12 cellular contexts compared by ENCODE assay signal in the genomic region with DNA sequence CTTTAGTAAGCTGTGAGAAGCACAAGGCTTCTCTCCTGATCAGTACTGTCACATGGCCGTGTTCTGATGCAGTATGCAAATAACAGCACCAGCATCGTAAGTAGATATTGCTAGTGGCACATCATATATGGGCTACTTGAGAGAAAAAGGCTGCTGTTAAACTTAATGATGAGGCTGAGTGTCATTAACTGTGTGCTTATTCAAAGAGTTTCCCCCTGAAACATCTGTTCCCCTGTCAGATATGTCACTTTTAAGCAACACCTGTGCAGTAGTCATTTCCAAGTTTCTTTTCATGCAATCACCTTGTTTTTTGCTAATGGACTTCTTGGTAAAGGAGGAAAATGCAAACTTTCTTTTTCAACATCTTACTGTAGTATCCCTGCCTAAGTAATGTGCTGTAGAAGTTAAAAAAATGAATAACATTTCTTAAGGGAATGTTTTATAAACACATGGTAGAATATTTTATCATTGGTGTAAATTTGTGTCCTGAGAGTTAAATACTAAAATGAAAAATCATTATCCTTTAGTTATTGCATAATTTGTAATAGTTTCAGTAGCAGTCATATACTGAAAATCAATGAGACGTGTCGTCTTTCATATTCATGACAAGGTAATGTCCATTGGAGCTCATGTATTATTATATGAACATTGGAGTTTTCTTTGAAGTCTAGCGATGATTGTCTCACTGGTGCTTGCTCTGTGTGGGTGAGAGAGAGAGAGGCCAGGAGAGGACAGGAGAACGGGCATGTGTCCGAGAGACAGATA.
DNase-seq lines count a peak whose midpoint lies in the region; ATAC-seq and TF ChIP-seq lines count a peak whose summit lies in the region.
"Had no signal": no experiment of that assay in that cellular context is flagged by ENCODE, and none has a peak within 500 bp of the region (broad histone marks: within the 10 kb centered on the region; RNA-seq: fewer than 3 reads in every experiment).

No MANE protein-coding gene starts in this region.

- ATAC-seq in GM19328 (IDR thresholded peaks at IDR 0.05; ENCODE audit: unreplicated experiment) (peak; percentile 78), HG02798 (IDR thresholded peaks at IDR 0.05; ENCODE audit: poor library complexity, unreplicated experiment) (peak; percentile 94), HG03558 (IDR thresholded peaks at IDR 0.05; ENCODE audit: extremely low read depth, unreplicated experiment) (peak; percentile 94), right cardiac atrium (no peak)

- no peaks in the 10 kb centered on the region for H3K4me1 Mint-ChIP-seq in activated T-helper 2 cell treated with anti-CD3 and anti-CD28 coated beads, Interferon-gamma antibody, Interleukin-2, Interleukin-4, amounts not matched to agents 10 μg/mL and 5 μg/mL and 100 μg/mL, durations not matched to agents 14 hours and 24 hours and 36 hours (ENCODE audit: low read depth)
- H3K4me1 Mint-ChIP-seq: nephron had no signal

- H3K36me3 ChIP-seq in effector memory CD4-positive, alpha-beta T cell (ENCODE audit: control insufficient read depth, insufficient read depth, low read length): no peaks in the 10 kb centered on the region

- H3K4me1 ChIP-seq in right cardiac atrium (ENCODE audit: control insufficient read depth, insufficient read depth, low read length): no peaks in the 10 kb centered on the region
- H3K4me1 ChIP-seq in effector memory CD4-positive, alpha-beta T cell (ENCODE audit: control insufficient read depth, insufficient read depth, low read length, poor library complexity, severe bottlenecking): no peaks in the 10 kb centered on the region

- peaks cover 26% of the 10 kb centered on the region for H3K9me3 Mint-ChIP-seq in activated T-helper 2 cell treated with anti-CD3 and anti-CD28 coated beads, Interferon-gamma antibody, Interleukin-2, Interleukin-4, amounts not matched to agents 10 μg/mL and 5 μg/mL and 100 μg/mL, durations not matched to agents 14 hours and 24 hours and 36 hours

- H3K4me3 Mint-ChIP-seq in activated T-helper 2 cell treated with anti-CD3 and anti-CD28 coated beads, Interferon-gamma antibody, Interleukin-2, Interleukin-4, amounts not matched to agents 10 μg/mL and 5 μg/mL and 100 μg/mL, durations not matched to agents 14 hours and 24 hours and 36 hours (ENCODE audit: low read depth): no peak overlapping the region
- H3K4me3 Mint-ChIP-seq: nephron; stimulated activated naive CD8-positive, alpha-beta T cell treated with anti-CD3 and anti-CD28 coated beads, Interleukin-15, Interleukin-2, amounts not matched to agents 100 ng/mL and 50 ng/mL, for 24 hours had no signal

- no peak overlapping the region for H3K27ac ChIP-seq in right cardiac atrium (ENCODE audit: low read length)
- H3K27ac ChIP-seq in effector memory CD4-positive, alpha-beta T cell (ENCODE audit: insufficient read depth, low read length, poor library complexity, severe bottlenecking): no peak overlapping the region

- no peaks in the 10 kb centered on the region for H3K27me3 Mint-ChIP-seq in activated T-helper 2 cell treated with anti-CD3 and anti-CD28 coated beads, Interferon-gamma antibody, Interleukin-2, Interleukin-4, amounts not matched to agents 10 μg/mL and 5 μg/mL and 100 μg/mL, durations not matched to agents 14 hours and 24 hours and 36 hours (ENCODE audit: low read depth)
- H3K27me3 Mint-ChIP-seq: stimulated activated naive CD8-positive, alpha-beta T cell treated with anti-CD3 and anti-CD28 coated beads, Interleukin-15, Interleukin-2, amounts not matched to agents 100 ng/mL and 50 ng/mL, for 24 hours had no signal

- H3K36me3 Mint-ChIP-seq in activated T-helper 2 cell treated with anti-CD3 and anti-CD28 coated beads, Interferon-gamma antibody, Interleukin-2, Interleukin-4, amounts not matched to agents 10 μg/mL and 5 μg/mL and 100 μg/mL, durations not matched to agents 14 hours and 24 hours and 36 hours (ENCODE audit: low read depth): peaks cover 30% of the 10 kb centered on the region

- TF ChIP-seq CTCF in GM12865 (IDR thresholded peaks at IDR 0.05; ENCODE audit: insufficient read depth, low read depth, low read length, missing control alignments): no peak

- no peaks in the 10 kb centered on the region for H3K9me3 ChIP-seq in right cardiac atrium (ENCODE audit: control insufficient read depth, low read length)
- H3K9me3 ChIP-seq in effector memory CD4-positive, alpha-beta T cell (ENCODE audit: control insufficient read depth, low read length): no peaks in the 10 kb centered on the region

- H3K27ac Mint-ChIP-seq in activated T-helper 2 cell treated with anti-CD3 and anti-CD28 coated beads, Interferon-gamma antibody, Interleukin-2, Interleukin-4, amounts not matched to agents 10 μg/mL and 5 μg/mL and 100 μg/mL, durations not matched to agents 14 hours and 24 hours and 36 hours: no peak overlapping the region
- H3K27ac Mint-ChIP-seq: nephron; stimulated activated naive CD8-positive, alpha-beta T cell treated with anti-CD3 and anti-CD28 coated beads, Interleukin-15, Interleukin-2, amounts not matched to agents 100 ng/mL and 50 ng/mL, for 24 hours had no signal

- no peaks in the 10 kb centered on the region for H3K27me3 ChIP-seq in right cardiac atrium (ENCODE audit: control insufficient read depth, insufficient read depth)
- H3K27me3 ChIP-seq in effector memory CD4-positive, alpha-beta T cell (replicated peaks; ENCODE audit: control insufficient read depth, insufficient read depth, low read length, poor library complexity, severe bottlenecking): no peaks in the 10 kb centered on the region

- WGBS in right cardiac atrium: 93% methylated on average over 7 of the region's 7 CpGs

- intact Hi-C loops in right cardiac atrium (cut with DNase I): no loop called here
- intact Hi-C loops in activated T-helper 2 cell treated with anti-CD3 and anti-CD28 coated beads, Interferon-gamma antibody, Interleukin-2, Interleukin-4, amounts not matched to agents 10 μg/mL and 5 μg/mL and 100 μg/mL, durations not matched to agents 14 hours and 24 hours and 36 hours (cut with micrococcal nuclease): no loop called here

- H3K4me3 ChIP-seq in GM12865 (ENCODE audit: low read depth, low read length) (no peak overlapping the region), right cardiac atrium (ENCODE audit: low read length) (no peak overlapping the region)
- H3K4me3 ChIP-seq in effector memory CD4-positive, alpha-beta T cell (ENCODE audit: insufficient read depth, low read depth, low read length, poor library complexity, severe bottlenecking): no peak overlapping the region

- DNase-seq in GM12865 (ENCODE audit: low read depth) (peak; percentile 77), right cardiac atrium (no peak)
- no peak for DNase-seq in activated T-helper 2 cell treated with anti-CD3 and anti-CD28 coated beads, Interferon-gamma antibody, Interleukin-2, Interleukin-4, amounts not matched to agents 10 μg/mL and 5 μg/mL and 100 μg/mL, durations not matched to agents 14 hours and 24 hours and 36 hours (ENCODE audit: low spot score)
- DNase-seq in stimulated activated CD4-positive, alpha-beta T cell treated with anti-CD3 and anti-CD28 coated beads, Interleukin-1b, Interleukin-23, amount 100 ng/mL, for 48 hours: no peak
- no peak for DNase-seq in effector memory CD4-positive, alpha-beta T cell
- DNase-seq: activated effector memory CD4-positive, alpha-beta T cell treated with anti-CD3 and anti-CD28 coated beads, Interleukin-2, amount 50 U/mL, for 16 hours; stimulated activated CD4-positive, alpha-beta T cell treated with anti-CD3 and anti-CD28 coated beads, Interleukin-15, amount 100 ng/mL, for 24 hours had no signal

Comparison
In these comparisons a context has a peak if more than half of its experiments do, and no peak if none do; other contexts are left out.
1. ATAC-seq: peak in GM19328 (single experiment), HG02798 (single experiment) and HG03558 (single experiment); none in right cardiac atrium (0 of 2).